In the genomic region with DNA sequence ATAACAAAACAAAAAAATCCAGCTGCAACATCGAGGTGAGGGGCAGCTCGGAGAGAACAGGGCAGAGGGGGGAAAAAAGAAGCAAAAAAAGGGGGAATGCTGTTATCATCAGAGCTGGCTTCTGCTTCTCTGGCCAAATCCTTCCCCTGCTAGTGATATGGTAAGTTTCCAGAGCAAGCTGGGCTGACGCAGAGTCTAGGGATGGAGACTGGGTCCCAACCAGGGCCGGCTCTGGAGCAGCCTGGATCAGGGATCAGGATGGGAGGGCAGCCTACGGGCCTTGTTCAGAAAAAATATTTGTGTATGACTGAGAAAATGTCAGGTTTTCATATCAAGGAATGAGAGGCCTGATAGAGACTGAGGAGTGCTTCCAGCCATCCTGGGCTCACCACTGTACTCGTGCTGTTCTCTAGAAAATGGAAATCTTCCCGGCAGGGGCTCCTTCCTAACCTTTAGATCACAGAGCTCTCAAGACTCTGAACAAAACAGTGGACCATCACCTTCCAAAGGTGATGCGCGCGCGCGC, we compare ENCODE assay signal across 7 cellular contexts. TPM values are rescaled to one million over a fixed set of nuclear protein-coding genes. Genes with fewer than 3 reads are reported as not detected.
A peak's percentile ranks its signal among the peaks of the same experiment; 100 is the strongest.
DNase-seq lines count a peak whose midpoint lies in the region; ATAC-seq and TF ChIP-seq lines count a peak whose summit lies in the region.
"Had no signal": no experiment of that assay in that cellular context is flagged by ENCODE, and none has a peak within 500 bp of the region (broad histone marks: within the 10 kb centered on the region; RNA-seq: fewer than 3 reads in every experiment).

No MANE protein-coding gene starts in this region.

- H3K9ac ChIP-seq in H9 (ENCODE audit: extremely low read depth, insufficient read length, low read length) (no peak overlapping the region), neural progenitor cell (no peak overlapping the region)

- no peak overlapping the region for H3K23ac ChIP-seq in H9 (ENCODE audit: insufficient read length, low read depth, low read length)

- H3K4me3 ChIP-seq in cardiac fibroblast (replicated peaks in 1 of 2; ENCODE audit: low read depth in 2 of 2, low read length in 2 of 2) (peak overlapping the region; percentile 75 to 86), neural progenitor cell (peak overlapping the region; percentile 77), HAP-1 (no peak overlapping the region)

- peaks cover 13% of the 10 kb centered on the region for H3F3A ChIP-seq in neural progenitor cell (ENCODE audit: low read depth)

- H3K79me1 ChIP-seq in H9 (ENCODE audit: insufficient read depth, low read depth, low read length, poor library complexity, severe bottlenecking) = no peaks in the 10 kb centered on the region

- H4K20me1 ChIP-seq in H9 (ENCODE audit: control insufficient read depth, insufficient read depth, insufficient read length) (no peaks in the 10 kb centered on the region), neural progenitor cell (ENCODE audit: low read depth) (no peaks in the 10 kb centered on the region)

- no peak overlapping the region for H2BK5ac ChIP-seq in H9 (ENCODE audit: insufficient read length, low read length)

- no peak overlapping the region for H2AFZ ChIP-seq in H9 (ENCODE audit: low read length)
- H2AFZ ChIP-seq in neural progenitor cell (replicated peaks) = peak overlapping the region; percentile 94

- H3K4me2 ChIP-seq in H9 (ENCODE audit: insufficient read depth, insufficient read length, low read length) = peak overlapping the region; percentile 89
- H3K4me2 ChIP-seq in neural progenitor cell = peak overlapping the region; percentile 100

- no peak overlapping the region for H3K14ac ChIP-seq in H9 (ENCODE audit: insufficient read depth, low read length)

- H3K9me3 ChIP-seq in H9 (ENCODE audit: control insufficient read depth, low read depth, low read length) (no peaks in the 10 kb centered on the region), neural progenitor cell (ENCODE audit: low read depth) (no peaks in the 10 kb centered on the region), HAP-1 (no peaks in the 10 kb centered on the region)

- H3K18ac ChIP-seq in H9 (ENCODE audit: insufficient read length, low read depth, low read length) = no peak overlapping the region

- no peak overlapping the region for H4K91ac ChIP-seq in H9 (ENCODE audit: insufficient read length, low read depth, low read length)

- H3K36me3 Mint-ChIP-seq in H9 (ENCODE audit: insufficient read depth in 1 of 3, low read depth in 3 of 3) = no peaks in the 10 kb centered on the region; a peak in 1 of 7 replicates
- H3K36me3 Mint-ChIP-seq in neural progenitor cell = no peaks in the 10 kb centered on the region

- no peak overlapping the region for H4K5ac ChIP-seq in H9 (ENCODE audit: insufficient read length, low read depth, low read length)

- no peak overlapping the region for H2BK20ac ChIP-seq in H9 (ENCODE audit: low read depth, low read length, poor library complexity, severe bottlenecking)

- no CpG with 5 or more reads among the region's 12 CpGs for WGBS in H9 (ENCODE audit: extremely low coverage, insufficient read length, low lambda C conversion rate)

- no peak overlapping the region for H2AK5ac ChIP-seq in H9 (ENCODE audit: insufficient read length, low read length)

- H3K23me2 ChIP-seq in H9 (ENCODE audit: insufficient read length, low read depth, low read length, poor library complexity, severe bottlenecking) = peaks cover 13% of the 10 kb centered on the region

- no peak for TF ChIP-seq CTCF in H9 (conservative IDR thresholded peaks at IDR 0.05)
- TF ChIP-seq CTCF in cardiac fibroblast (IDR thresholded peaks at IDR 0.05; ENCODE audit: low read depth, low read length) = no peak
- no peak for TF ChIP-seq CTCF in neural progenitor cell (IDR thresholded peaks at IDR 0.05)

- no peak overlapping the region for H3K27ac ChIP-seq in H9 (ENCODE audit: insufficient read length, low read depth, low read length)
- H3K27ac ChIP-seq in neural progenitor cell = no peak overlapping the region

- H3K4me1 ChIP-seq in H9 (ENCODE audit: insufficient read depth, low read length) (no peaks in the 10 kb centered on the region), neural progenitor cell (peaks cover 9% of the 10 kb centered on the region), HAP-1 (peaks cover 7% of the 10 kb centered on the region; the same call in 1 of the 2 replicates)

- no peak overlapping the region for H2BK12ac ChIP-seq in H9 (ENCODE audit: insufficient read length, low read depth, low read length)

- H3K27me3 ChIP-seq in H9 (ENCODE audit: insufficient read depth, low read length) (peaks cover 36% of the 10 kb centered on the region; the same call in 1 of the 2 replicates), neural progenitor cell (peaks cover 91% of the 10 kb centered on the region), HAP-1 (ENCODE audit: low read depth) (no peaks in the 10 kb centered on the region)

- H3K4ac ChIP-seq in H9 (ENCODE audit: low read depth, low read length) = no peak overlapping the region

- H3T11ph ChIP-seq in H9 (ENCODE audit: low read length) = no peak overlapping the region

- no peak overlapping the region for H2BK120ac ChIP-seq in H9 (ENCODE audit: low read depth, low read length, poor library complexity, severe bottlenecking)

- no peaks in the 10 kb centered on the region for H3K9me3 Mint-ChIP-seq in H9
- H3K9me3 Mint-ChIP-seq in neural progenitor cell = no peaks in the 10 kb centered on the region

- H3K4me1 Mint-ChIP-seq in H9 = peaks cover 10 to 24% of the 10 kb centered on the region in 2 experiments
- H3K4me1 Mint-ChIP-seq in neural progenitor cell = peaks cover 10% of the 10 kb centered on the region

- H3K36me3 ChIP-seq in neural progenitor cell = no peaks in the 10 kb centered on the region
- H3K36me3 ChIP-seq in HAP-1 (replicated peaks) = no peaks in the 10 kb centered on the region

- H2BK15ac ChIP-seq in H9 (ENCODE audit: low read depth, low read length) = no peak overlapping the region

- in situ Hi-C loops in HAP-1 (cut with MboI; ENCODE audit: low sequenced_read_pairs) = no loop called here

- H3K79me2 ChIP-seq in H9 (ENCODE audit: insufficient read depth, low read length) = no peaks in the 10 kb centered on the region
- no peaks in the 10 kb centered on the region for H3K79me2 ChIP-seq in neural progenitor cell (ENCODE audit: low read depth)

- H3K4me3 Mint-ChIP-seq in H9 (peak overlapping the region; percentile 76 to 85), neural progenitor cell (peak overlapping the region; percentile 77)

- ATAC-seq in HG02759 (IDR thresholded peaks at IDR 0.05; ENCODE audit: unreplicated experiment) = no peak
- ATAC-seq: left colon had no signal

- DNase-seq in H9 (no peak), cardiac fibroblast (ENCODE audit: low read depth in 2 of 2) (peak in 1 of 2 donors; percentile 80), neural progenitor cell (ENCODE audit: low spot score) (no peak), HAP-1 (ENCODE audit: low spot score in 2 of 2) (no peak), EL (no peak)

- no peak overlapping the region for H3K56ac ChIP-seq in H9 (ENCODE audit: insufficient read length, low read depth, low read length)

- peaks cover 99% of the 10 kb centered on the region for H3K27me3 Mint-ChIP-seq in H9 (ENCODE audit: low read depth)
- peaks cover 34% of the 10 kb centered on the region for H3K27me3 Mint-ChIP-seq in neural progenitor cell (ENCODE audit: insufficient read depth, low read depth)

- H3K27ac Mint-ChIP-seq in H9 (no peak overlapping the region), neural progenitor cell (no peak overlapping the region)

- H4K8ac ChIP-seq in H9 (replicated peaks; ENCODE audit: insufficient read length, low read depth, low read length) = no peak overlapping the region

RNA-seq across cellular contexts. Expression of a gene that starts 0.7 kb away (rescaled TPM):
- total RNA-seq in H9 (2021) (0.55 and 0.96 TPM in 2 replicates), neural progenitor cell (ENCODE audit: low replicate concordance) (1.4 and 2.6 TPM in 2 replicates)

RNA-seq across cellular contexts. Expression of a gene that starts 13.7 kb away (rescaled TPM):
- total RNA-seq in H9 (2021) (32.4 and 33.0 TPM in 2 replicates), neural progenitor cell (ENCODE audit: low replicate concordance) (24.3 and 61.3 TPM in 2 replicates)

RNA-seq across cellular contexts. Expression of a gene that starts 43.5 kb away (rescaled TPM):
- 69.8 and 76.4 TPM in 2 replicates for total RNA-seq in H9 (2021)
- 17.5 and 64.3 TPM in 2 replicates for total RNA-seq in neural progenitor cell (ENCODE audit: low replicate concordance)

RNA-seq across cellular contexts. Expression of a gene that starts 51.4 kb away (rescaled TPM):
- 20.6 and 21.1 TPM in 2 replicates for total RNA-seq in H9 (2021)
- total RNA-seq in neural progenitor cell (ENCODE audit: low replicate concordance) = 11.7 and 29.4 TPM in 2 replicates
